In the genomic region with DNA sequence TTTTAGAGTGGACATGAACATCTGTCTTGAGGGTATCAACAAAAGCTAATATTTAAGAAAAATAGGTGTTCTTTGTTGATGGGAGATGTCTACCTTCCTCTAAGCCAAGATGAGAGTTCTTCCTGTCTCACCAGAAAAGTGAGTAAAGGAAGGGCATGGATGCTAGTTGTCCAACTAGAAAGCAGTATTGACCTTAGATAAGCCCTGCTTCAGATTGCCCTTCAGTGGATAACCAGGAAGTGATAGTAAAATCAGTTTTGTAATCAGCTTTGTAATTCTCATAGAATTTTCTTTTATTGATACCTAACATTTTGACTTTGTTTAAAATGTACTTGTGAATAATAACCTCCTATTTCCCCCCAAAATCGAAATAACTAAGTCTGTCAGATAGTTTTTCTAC, we compare ENCODE assay signal across 28 cellular contexts.
"Had no signal": no experiment of that assay in that cellular context is flagged by ENCODE, and none has a peak within 500 bp of the region (broad histone marks: within the 10 kb centered on the region; RNA-seq: fewer than 3 reads in every experiment).

No MANE protein-coding gene starts in this region.

- H3K4me3 ChIP-seq: left ventricle myocardium inferior, lung, pancreas, prostate gland, smooth muscle cell, tibial nerve, uterus had no signal

- H3K27me3 Mint-ChIP-seq: memory B cell; naive thymus-derived CD8-positive, alpha-beta T cell; stimulated activated memory B cell treated with anti-CD40 and anti-IgM and Interleukin-4, amounts not matched to agents 10 μg/mL and 1 μg/mL and 100 μg/mL, for 72 hours; stimulated activated naive CD8-positive, alpha-beta T cell treated with anti-CD3 and anti-CD28 coated beads, Interleukin-15, amount 100 ng/mL, for 72 hours; type B pancreatic cell had no signal

- H3K27ac Mint-ChIP-seq: naive thymus-derived CD8-positive, alpha-beta T cell; nephron; stimulated activated memory B cell treated with anti-CD40 and anti-IgM and Interleukin-4, amounts not matched to agents 10 μg/mL and 1 μg/mL and 100 μg/mL, for 72 hours; stimulated activated naive CD8-positive, alpha-beta T cell treated with anti-CD3 and anti-CD28 coated beads, Interleukin-15, amount 100 ng/mL, for 72 hours; type B pancreatic cell had no signal

- H3K4me2 ChIP-seq: smooth muscle cell had no signal

- DNase-seq: hippocampal formation; left ventricle myocardium inferior; midbrain; naive thymus-derived CD8-positive, alpha-beta T cell; nucleus accumbens; pancreas; posterior cingulate gyrus; retina; right cardiac atrium; stimulated activated CD4-positive, alpha-beta T cell treated with anti-CD3 and anti-CD28 coated beads, Interleukin-1b, Interleukin-23, amount 100 ng/mL, for 48 hours; stimulated activated CD4-positive, alpha-beta T cell treated with anti-CD3 and anti-CD28 coated beads, Interleukin-2, amount 100 ng/mL, for 48 hours; stimulated activated CD4-positive, alpha-beta T cell treated with anti-CD3 and anti-CD28 coated beads, Interleukin-4, amount 100 ng/mL, for 4 hours; stimulated activated CD8-positive, alpha-beta memory T cell treated with anti-CD3 and anti-CD28 coated beads, Interleukin-4, amount 100 ng/mL, for 48 hours; stimulated activated naive CD4-positive, alpha-beta T cell treated with Interleukin-2 at 50 U/mL for 16 hours; stimulated activated naive CD8-positive, alpha-beta T cell treated with anti-CD3 and anti-CD28 coated beads, Interleukin-15, amount 100 ng/mL, for 72 hours; substantia nigra; uterus had no signal

- H3K9me3 ChIP-seq: left ventricle myocardium inferior, pancreas, prostate gland, tibial nerve, uterus had no signal

- ATAC-seq: naive thymus-derived CD8-positive, alpha-beta T cell; pancreas; right cardiac atrium; sciatic nerve; stimulated activated memory B cell treated with anti-CD40 and anti-IgM and Interleukin-4, amounts not matched to agents 10 μg/mL and 1 μg/mL and 100 μg/mL, for 72 hours; stimulated activated naive CD8-positive, alpha-beta T cell treated with anti-CD3 and anti-CD28 coated beads, Interleukin-15, amount 100 ng/mL, for 72 hours had no signal

- H3K27me3 ChIP-seq: pancreas, tibial nerve, uterus had no signal

- H3K27ac ChIP-seq: left ventricle myocardium inferior, pancreas, prostate gland, tibial nerve, uterus had no signal

- H3K4me1 Mint-ChIP-seq: nephron; stimulated activated memory B cell treated with anti-CD40 and anti-IgM and Interleukin-4, amounts not matched to agents 10 μg/mL and 1 μg/mL and 100 μg/mL, for 72 hours had no signal

- H3K36me3 ChIP-seq: left ventricle myocardium inferior, pancreas, prostate gland, tibial nerve, uterus had no signal

- H3K4me1 ChIP-seq: left ventricle myocardium inferior, prostate gland, tibial nerve, uterus had no signal

- H3K9me3 Mint-ChIP-seq: memory B cell; nephron; neural crest cell; stimulated activated memory B cell treated with anti-CD40 and anti-IgM and Interleukin-4, amounts not matched to agents 10 μg/mL and 1 μg/mL and 100 μg/mL, for 72 hours; type B pancreatic cell had no signal

- FAIRE-seq: keratinocyte had no signal

- H3K4me3 Mint-ChIP-seq: memory B cell; naive thymus-derived CD8-positive, alpha-beta T cell; nephron; neural crest cell; stimulated activated memory B cell treated with anti-CD40 and anti-IgM and Interleukin-4, amounts not matched to agents 10 μg/mL and 1 μg/mL and 100 μg/mL, for 72 hours; stimulated activated naive CD8-positive, alpha-beta T cell treated with anti-CD3 and anti-CD28 coated beads, Interleukin-15, amount 100 ng/mL, for 72 hours; type B pancreatic cell had no signal
